In the genomic region with DNA sequence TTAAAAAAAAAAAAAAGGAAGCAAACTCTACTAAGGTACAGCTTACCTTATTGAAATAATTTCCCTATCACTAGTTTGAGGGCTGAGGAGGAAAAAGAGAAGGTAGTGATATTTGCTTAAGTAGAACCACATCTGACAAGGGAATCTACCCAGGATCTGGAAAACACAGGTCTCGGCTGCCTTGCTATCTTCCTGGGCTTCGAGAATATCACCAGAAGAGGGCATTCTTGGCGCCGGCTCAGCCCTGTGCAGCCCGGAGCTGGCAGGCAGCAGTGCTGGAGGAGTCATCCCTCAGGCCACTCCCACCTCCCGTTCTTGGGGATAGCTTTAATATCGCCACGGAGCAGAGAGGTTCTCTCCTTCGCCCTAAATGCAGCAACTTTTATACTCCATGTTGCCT, we compare ENCODE assay signal across 8 cellular contexts.
A peak's percentile ranks its signal among the peaks of the same experiment; 100 is the strongest.
DNase-seq lines count a peak whose midpoint lies in the region; ATAC-seq, FAIRE-seq and TF ChIP-seq lines count a peak whose summit lies in the region.

No MANE protein-coding gene starts in this region.

- H3K4me3 ChIP-seq in WERI-Rb-1 (ENCODE audit: low read depth, low read length) (no peak overlapping the region), keratinocyte (ENCODE audit: control insufficient read depth in 2 of 3, extremely low read depth in 1 of 3, insufficient read depth in 2 of 3, low read depth in 1 of 3, low read length in 3 of 3) (peak overlapping the region in 2 of 3 experiments; percentile 59 to 77)

- CTCF ChIA-PET in MCF 10A (lab: Yijun Ruan, JAX), result interaction anchor here (0.5 to 3.3 kb wide), 24 partner anchors 14 to 1300 kb away, joined by 3 to 35 read pairs (median 3); a partner anchor contains a TSS

- H3K27me3 ChIP-seq in WERI-Rb-1 (ENCODE audit: insufficient read depth, low read depth, severe bottlenecking) (peaks cover 78% of the 10 kb centered on the region), keratinocyte (ENCODE audit: control insufficient read depth, extremely low read depth, insufficient read depth, low read length) (no peaks in the 10 kb centered on the region)

- ATAC-seq in GM18868 (IDR thresholded peaks at IDR 0.05; ENCODE audit: unreplicated experiment) (no peak), HG02798 (IDR thresholded peaks at IDR 0.05; ENCODE audit: poor library complexity, unreplicated experiment) (no peak)

- H3K4me3 Mint-ChIP-seq in MCF 10A (ENCODE audit: unreplicated experiment), result peak overlapping the region; percentile 68

- H3K27ac ChIP-seq in WERI-Rb-1 (no peak overlapping the region), keratinocyte (ENCODE audit: control insufficient read depth, insufficient read depth, low read length) (peak overlapping the region; percentile 82)

- peaks cover 6% of the 10 kb centered on the region for H3K36me3 Mint-ChIP-seq in MCF 10A (ENCODE audit: insufficient read depth, unreplicated experiment)

- H3K4me1 ChIP-seq in keratinocyte (ENCODE audit: control insufficient read depth, extremely low read depth, insufficient read depth, low read length), result peaks cover 31% of the 10 kb centered on the region

- peak overlapping the region; percentile 88 for H2AFZ ChIP-seq in keratinocyte (ENCODE audit: control insufficient read depth, low read length)

- H3K9me3 ChIP-seq in WERI-Rb-1 (ENCODE audit: severe bottlenecking) (no peaks in the 10 kb centered on the region), keratinocyte (ENCODE audit: control insufficient read depth, low read depth, low read length) (no peaks in the 10 kb centered on the region)

- H3K27ac Mint-ChIP-seq in MCF 10A (ENCODE audit: low read depth, unreplicated experiment), result peak overlapping the region; percentile 75

- no peaks in the 10 kb centered on the region for H3K79me2 ChIP-seq in keratinocyte (ENCODE audit: control insufficient read depth, insufficient read depth, low read length)

- dilution Hi-C loops in keratinocyte (cut with MboI; ENCODE audit: extremely low pct_ligation_motif_present, low sequenced_read_pairs), result no loop called here

- peak; percentile 92 for FAIRE-seq in keratinocyte (lab: Jason Lieb, UNC)

- no peaks in the 10 kb centered on the region for H3K27me3 Mint-ChIP-seq in MCF 10A (ENCODE audit: insufficient read depth, unreplicated experiment)

- POLR2A ChIA-PET in MCF 10A (lab: Yijun Ruan, JAX), result interaction anchor here (0.6 to 3.4 kb wide), 29 partner anchors 8 to 1293 kb away, joined by 3 to 23 read pairs (median 4); a partner anchor contains a TSS

- TF ChIP-seq CTCF in WERI-Rb-1 (IDR thresholded peaks at IDR 0.05; ENCODE audit: low read depth, low read length), result peak; percentile 49
- peak; percentile 58 for TF ChIP-seq CTCF in MCF 10A (IDR thresholded peaks at IDR 0.05; ENCODE audit: unreplicated experiment)
- peak; percentile 60 to 82 (median 82) for TF ChIP-seq CTCF in keratinocyte (optimal IDR thresholded peaks at IDR 0.05 in 1 of 3, IDR thresholded peaks at IDR 0.05 in 1 of 3, conservative IDR thresholded peaks at IDR 0.05 in 1 of 3; ENCODE audit: extremely low read depth in 1 of 3, insufficient read depth in 2 of 3, low read length in 3 of 3)

- intact Hi-C loops in MCF 10A (cut with micrococcal nuclease), result loop anchor here (1.0 to 10.0 kb wide), 6 partner anchors 159 to 1436 kb away; no protein-coding TSS in a partner anchor

- H3K9me1 ChIP-seq in keratinocyte (ENCODE audit: control insufficient read depth, extremely low read depth, insufficient read depth, low read length), result no peaks in the 10 kb centered on the region

- H3K9ac ChIP-seq in keratinocyte (ENCODE audit: control insufficient read depth, extremely low read depth, insufficient read depth, low read length), result peak overlapping the region; percentile 78

- H3K9me3 Mint-ChIP-seq in MCF 10A (ENCODE audit: unreplicated experiment), result no peaks in the 10 kb centered on the region

- peaks cover 31% of the 10 kb centered on the region for H3K4me1 Mint-ChIP-seq in MCF 10A (ENCODE audit: insufficient read depth, unreplicated experiment)

- H4K20me1 ChIP-seq in keratinocyte (ENCODE audit: control insufficient read depth, extremely low read depth, insufficient read depth, low read length), result no peaks in the 10 kb centered on the region

- H3K4me2 ChIP-seq in keratinocyte (ENCODE audit: control insufficient read depth, extremely low read depth, insufficient read depth, low read depth, low read length), result peak overlapping the region; percentile 97

- H3K36me3 ChIP-seq in WERI-Rb-1 (no peaks in the 10 kb centered on the region), keratinocyte (ENCODE audit: control insufficient read depth in 2 of 2, extremely low read depth in 1 of 2, insufficient read depth in 2 of 2, low read length in 2 of 2) (peaks cover 0 to 2% of the 10 kb centered on the region in 2 experiments)

- DNase-seq in AG20443 (ENCODE audit: low spot score) (peak; percentile 73), NAMALWA (ENCODE audit: low spot score) (peak; percentile 2), WERI-Rb-1 (peak; percentile 62), MCF 10A (ENCODE audit: unreplicated experiment) (peak; percentile 88), keratinocyte (ENCODE audit: low read depth, low spot score) (peak; percentile 41)
- peak; percentile 91 for DNase-seq in stimulated activated CD4-positive, alpha-beta T cell treated with anti-CD3 and anti-CD28 coated beads, Interleukin-15, amount 100 ng/mL, for 24 hours

- no TSS peak for BruUV-seq in MCF 10A (replicated peaks; lab: Mats Ljungman, UMichigan)

Comparison
In these comparisons a context has a peak if more than half of its experiments do, and no peak if none do; other contexts are left out.
1. DNase-seq: peak in every context shown above with its lines; median percentile 91 in stimulated activated CD4-positive, alpha-beta T cell treated with anti-CD3 and anti-CD28 coated beads, Interleukin-15, amount 100 ng/mL, for 24 hours; 88 in MCF 10A; 73 in AG20443; 62 in WERI-Rb-1; 41 in keratinocyte; 2 in NAMALWA.